ENCODE assay signal across 18 cellular contexts in the genomic region with DNA sequence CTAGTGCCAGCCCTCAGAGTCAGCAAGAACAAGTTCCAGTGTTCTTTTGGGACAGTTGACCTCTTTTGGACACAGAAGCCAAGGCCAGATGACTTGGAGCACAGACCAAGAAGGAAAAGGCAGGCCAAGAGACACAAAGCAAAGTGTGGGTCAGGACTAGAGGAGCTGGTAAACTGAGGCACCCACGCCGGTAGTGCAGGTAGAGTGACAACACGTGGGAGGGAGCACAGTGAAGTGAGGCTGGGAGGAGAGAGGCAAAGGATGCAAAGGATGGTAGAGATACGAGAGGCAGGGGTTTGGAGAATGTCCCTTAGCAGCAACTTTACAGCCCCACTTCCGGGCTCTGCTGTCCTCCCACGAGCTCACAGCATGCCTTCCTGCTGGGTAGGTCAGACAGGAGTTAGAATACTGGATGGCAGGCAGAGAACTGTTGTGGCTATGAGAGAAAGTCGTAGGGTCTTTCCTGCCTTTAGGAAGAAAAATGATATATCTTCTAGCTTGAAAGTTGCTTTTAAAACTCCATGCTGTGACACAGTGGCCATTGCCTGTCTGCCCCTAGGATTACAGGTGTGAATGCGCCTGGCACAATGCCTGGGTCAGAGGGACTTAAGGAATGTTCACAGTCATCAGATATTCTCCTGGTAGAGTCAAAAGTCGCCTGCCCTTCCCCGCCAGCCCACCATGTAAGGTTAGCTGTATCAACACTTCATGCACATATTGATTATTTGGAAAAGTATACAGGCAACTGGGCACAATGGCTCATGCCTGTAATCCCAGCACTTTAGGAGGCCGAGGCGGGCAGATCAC.
DNase-seq lines count a peak whose midpoint lies in the region; ATAC-seq, FAIRE-seq and TF ChIP-seq lines count a peak whose summit lies in the region.
"Had no signal": no experiment of that assay in that cellular context is flagged by ENCODE, and none has a peak within 500 bp of the region (broad histone marks: within the 10 kb centered on the region; RNA-seq: fewer than 3 reads in every experiment).

No MANE protein-coding gene starts in this region.

- FAIRE-seq in kidney (lab: Jason Lieb, UNC) = no peak
- FAIRE-seq: D721Med, G401.6, GM12892 had no signal

- H3K27me3 ChIP-seq in ascending aorta = no peaks in the 10 kb centered on the region
- H3K27me3 ChIP-seq in thoracic aorta (replicated peaks; ENCODE audit: insufficient read depth) = no peaks in the 10 kb centered on the region

- H3K36me3 ChIP-seq in HEK293 (ENCODE audit: control insufficient read depth in 2 of 2, insufficient read depth in 1 of 2, low read length in 2 of 2) (no peaks in the 10 kb centered on the region), ascending aorta (no peaks in the 10 kb centered on the region), thoracic aorta (no peaks in the 10 kb centered on the region), kidney (ENCODE audit: control insufficient read depth in 1 of 2, insufficient read depth in 2 of 2, low read length in 2 of 2) (no peaks in the 10 kb centered on the region)

- POLR2A ChIA-PET in HEK293 (lab: Yijun Ruan, JAX) = no interaction called here

- CTCF ChIA-PET in HEK293 (lab: Yijun Ruan, JAX) = interaction anchor here (0.7 kb wide), 1 partner anchor 69 kb away, joined by 3 read pairs; no protein-coding TSS in a partner anchor

- no peak overlapping the region for H3K9ac ChIP-seq in kidney (ENCODE audit: low read length in 2 of 2)
- H3K9ac ChIP-seq: SK-N-SH had no signal

- no peak for TF ChIP-seq CTCF in HEK293 (tag by site-specific recombination; IDR thresholded peaks at IDR 0.05)
- TF ChIP-seq CTCF in ascending aorta (IDR thresholded peaks at IDR 0.05) = no peak
- TF ChIP-seq CTCF in thoracic aorta (IDR thresholded peaks at IDR 0.05) = no peak
- no peak for TF ChIP-seq CTCF in kidney (IDR thresholded peaks at IDR 0.05; ENCODE audit: borderline replicate concordance, extremely low read depth, insufficient read depth)

- DNase-seq in ascending aorta (ENCODE audit: low spot score in 2 of 2) (no peak), left kidney (ENCODE audit: low read depth, low spot score) (peak; percentile 34), thoracic aorta (ENCODE audit: low spot score) (no peak), SK-N-DZ (ENCODE audit: low spot score) (no peak), kidney (no peak)
- DNase-seq: ACHN; CD4-positive, alpha-beta T cell; DMS79 treated with DMSO at 0.1 percent for 48 hours; NCI-H1048; NCI-H1694; NCI-H345; NCI-H526 treated with DMSO at 0.1 percent for 48 hours; SK-N-SH had no signal

- H3K4me3 ChIP-seq in HEK293 (ENCODE audit: low read depth, low read length) (no peak overlapping the region), ascending aorta (no peak overlapping the region), thoracic aorta (no peak overlapping the region), kidney (ENCODE audit: low read length in 2 of 2) (no peak overlapping the region)

- intact Hi-C loops in ascending aorta (cut with DNase I) = no loop called here
- intact Hi-C loops in kidney (cut with DNase I) = no loop called here

- H3K9me3 ChIP-seq in HEK293 (ENCODE audit: control insufficient read depth, insufficient read depth, low read depth, low read length) (no peaks in the 10 kb centered on the region), ascending aorta (no peaks in the 10 kb centered on the region), thoracic aorta (no peaks in the 10 kb centered on the region), kidney (ENCODE audit: control insufficient read depth in 1 of 2, low read length in 2 of 2) (no peaks in the 10 kb centered on the region)
- H3K9me3 ChIP-seq: SK-N-SH had no signal

- H3K27ac ChIP-seq in HEK293 (ENCODE audit: extremely low read depth, low read depth, low read length) (no peak overlapping the region), ascending aorta (peak overlapping the region; percentile 29 to 85), thoracic aorta (peak overlapping the region; percentile 40 to 81), kidney (ENCODE audit: low read depth in 2 of 2, low read length in 2 of 2) (no peak overlapping the region)

- H3K4me1 ChIP-seq in HEK293 (ENCODE audit: control insufficient read depth, insufficient read depth, low read length) (no peaks in the 10 kb centered on the region), ascending aorta (peaks cover 23 to 24% of the 10 kb centered on the region in 2 donors), thoracic aorta (ENCODE audit: control insufficient read depth in 1 of 2, low read depth in 2 of 2) (peaks cover 27 to 69% of the 10 kb centered on the region in 2 donors), kidney (ENCODE audit: control insufficient read depth in 1 of 2, insufficient read depth in 1 of 2, low read depth in 1 of 2, low read length in 2 of 2) (peaks cover 0 to 3% of the 10 kb centered on the region in 2 donors)

- no peak for ATAC-seq in thoracic aorta (ENCODE audit: insufficient number of reproducible peaks, low FRiP score, low read depth)
- ATAC-seq in HG03097 (IDR thresholded peaks at IDR 0.05; ENCODE audit: low FRiP score, unreplicated experiment) = no peak

TF ChIP-seq in HEK293, 187 proteins besides CTCF, POLR2A, EP300 and RAD21:
- TF ChIP-seq ZFHX2 (tag by site-specific recombination; conservative IDR thresholded peaks at IDR 0.05) (peak; percentile 37; the same call in 1 of the 2 replicates), ZIC2 (tag by site-specific recombination; IDR thresholded peaks at IDR 0.05) (peak; percentile 46), HOXD13 (CRISPR knock-in tag; IDR thresholded peaks at IDR 0.05; ENCODE audit: borderline replicate concordance) (no peak)

Comparison
In these comparisons a context has a peak if more than half of its experiments do, and no peak if none do; other contexts are left out.
1. H3K27ac ChIP-seq: peak in ascending aorta (2 of 2) and thoracic aorta (2 of 2); none in HEK293 (single experiment) and kidney (0 of 2).